1 cellular context compared by ENCODE assay signal in the genomic region with DNA sequence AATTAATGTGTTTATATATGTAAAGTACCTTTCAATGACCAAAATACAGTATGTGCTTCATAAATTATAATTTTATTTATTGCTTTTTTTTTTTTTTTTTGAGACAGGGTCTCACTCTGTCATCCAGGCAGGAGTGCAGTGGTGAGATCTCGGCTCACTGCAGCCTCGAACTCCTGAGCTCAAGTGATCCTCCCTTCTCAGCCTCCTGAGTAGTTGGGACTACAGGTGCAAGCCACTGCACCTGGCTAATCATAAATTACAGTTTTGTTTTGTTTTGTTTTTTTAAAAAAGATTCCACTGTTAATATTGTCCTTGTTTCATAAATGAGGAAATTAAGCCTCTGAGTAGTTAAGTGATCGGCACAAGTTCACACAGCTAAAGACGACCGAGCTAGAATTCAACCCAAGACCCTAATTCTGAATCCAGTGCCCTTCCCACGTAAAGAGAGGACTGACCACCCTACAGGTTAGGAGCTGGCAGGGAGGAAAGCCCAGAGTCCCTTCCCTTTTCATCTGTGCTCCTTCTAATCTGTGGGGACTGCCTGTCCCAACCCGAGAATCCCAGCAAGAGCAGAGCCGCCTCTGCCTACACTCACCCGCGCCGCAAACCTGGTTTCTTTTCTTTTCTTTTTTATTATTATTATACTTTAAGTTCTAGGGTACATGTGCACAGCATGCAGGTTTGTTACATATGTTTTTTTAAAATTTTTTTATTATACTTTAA.
TF ChIP-seq lines count a peak whose summit lies in the region.

No MANE protein-coding gene starts in this region.

TF ChIP-seq in endothelial cell of umbilical vein, 7 proteins besides CTCF, POLR2A, EP300 and RAD21:
- TF ChIP-seq EZH2 (IDR thresholded peaks at IDR 0.05; ENCODE audit: borderline replicate concordance, low read depth, low read length, severe bottlenecking) (no peak), POLR2AphosphoS5 (IDR thresholded peaks at IDR 0.05; ENCODE audit: insufficient read depth, low read depth, low read length) (no peak), FOS (IDR thresholded peaks at IDR 0.05; ENCODE audit: borderline replicate concordance, insufficient read depth, low read length) (no peak), JUN (IDR thresholded peaks at IDR 0.05; ENCODE audit: borderline replicate concordance, insufficient read depth, insufficient read length, low read depth) (no peak), MYC (IDR thresholded peaks at IDR 0.05; ENCODE audit: low read depth, low read length) (no peak)
